Comparison of ENCODE assay signal across 23 cellular contexts in genomic region chr9:124456341-124457078, GRCh38. TPM values are rescaled to one million over a fixed set of nuclear protein-coding genes. Genes with fewer than 3 reads are reported as not detected.
"Had no signal": no experiment of that assay in that cellular context is flagged by ENCODE, and none has a peak within 500 bp of the region (broad histone marks: within the 10 kb centered on the region; RNA-seq: fewer than 3 reads in every experiment).

No MANE protein-coding gene starts in this region.

- ATAC-seq: activated CD8-positive, alpha-beta T cell treated with anti-CD3 and anti-CD28 coated beads for 36 hours; left lobe of liver; stimulated activated naive B cell treated with anti-CD40 and anti-IgM and Interleukin-4, amounts not matched to agents 10 μg/mL and 1 μg/mL and 100 μg/mL, for 72 hours had no signal

- H3K9me3 Mint-ChIP-seq: activated CD4-positive, alpha-beta T cell treated with anti-CD3 and anti-CD28 coated beads, Interleukin-2, amount 10 ng/mL, durations not matched to agents 24 days and 14 days; activated CD8-positive, alpha-beta T cell treated with anti-CD3 and anti-CD28 coated beads for 36 hours; activated naive CD4-positive, alpha-beta T cell treated with anti-CD3 and anti-CD28 coated beads, Interleukin-2, amount 10 ng/mL, durations not matched to agents 7 days and 5 days; dendritic cell treated with granulocyte-macrophage colony-stimulating factor and Interleukin-4, amounts not matched to agents 40 ng/mL and 50 ng/mL, for 4 days had no signal

- H3K36me3 ChIP-seq: adrenal gland, breast epithelium, esophagus squamous epithelium, ovary had no signal

- H3K4me3 Mint-ChIP-seq: activated CD4-positive, alpha-beta T cell treated with anti-CD3 and anti-CD28 coated beads, Interleukin-2, amount 10 ng/mL, durations not matched to agents 24 days and 14 days; activated CD8-positive, alpha-beta T cell treated with anti-CD3 and anti-CD28 coated beads for 36 hours; activated naive CD4-positive, alpha-beta T cell treated with anti-CD3 and anti-CD28 coated beads, Interleukin-2, amount 10 ng/mL, durations not matched to agents 7 days and 5 days; activated T-cell treated with anti-CD3 and anti-CD28 coated beads, Interleukin-2, amount 50 U/mL, for 24 hours; dendritic cell treated with granulocyte-macrophage colony-stimulating factor and Interleukin-4, amounts not matched to agents 40 ng/mL and 50 ng/mL, for 4 days; stimulated activated naive B cell treated with anti-CD40 and anti-IgM and Interleukin-4, amounts not matched to agents 10 μg/mL and 1 μg/mL and 100 μg/mL, for 72 hours had no signal

- H3K79me2 ChIP-seq: hepatocyte had no signal

- H3K27me3 ChIP-seq: ovary had no signal

- DNase-seq: activated CD4-positive, alpha-beta T cell treated with anti-CD3 and anti-CD28 coated beads, Interleukin-2, amount 10 ng/mL, durations not matched to agents 24 days and 14 days; activated CD8-positive, alpha-beta T cell treated with anti-CD3 and anti-CD28 coated beads for 36 hours; activated naive CD4-positive, alpha-beta T cell treated with anti-CD3 and anti-CD28 coated beads, Interleukin-2, amount 10 ng/mL, durations not matched to agents 7 days and 5 days; activated T-cell treated with anti-CD3 and anti-CD28 coated beads, Interleukin-2, amount 50 U/mL, for 24 hours; effector memory CD4-positive, alpha-beta T cell; esophagus squamous epithelium; mammary epithelial cell; midbrain; ovary; stimulated activated naive B cell treated with anti-CD40 and anti-IgM and Interleukin-4, amounts not matched to agents 10 μg/mL and 1 μg/mL and 100 μg/mL, for 72 hours; T1000 had no signal

- H3K4me2 ChIP-seq: hepatocyte had no signal

- H3K27ac Mint-ChIP-seq: activated CD4-positive, alpha-beta T cell treated with anti-CD3 and anti-CD28 coated beads, Interleukin-2, amount 10 ng/mL, durations not matched to agents 24 days and 14 days; activated CD8-positive, alpha-beta T cell treated with anti-CD3 and anti-CD28 coated beads for 36 hours; activated naive CD4-positive, alpha-beta T cell treated with anti-CD3 and anti-CD28 coated beads, Interleukin-2, amount 10 ng/mL, durations not matched to agents 7 days and 5 days; activated T-cell treated with anti-CD3 and anti-CD28 coated beads, Interleukin-2, amount 50 U/mL, for 24 hours; dendritic cell treated with granulocyte-macrophage colony-stimulating factor and Interleukin-4, amounts not matched to agents 40 ng/mL and 50 ng/mL, for 4 days had no signal

- FAIRE-seq: astrocyte, keratinocyte had no signal

- H3K36me3 Mint-ChIP-seq: activated naive CD4-positive, alpha-beta T cell treated with anti-CD3 and anti-CD28 coated beads, Interleukin-2, amount 10 ng/mL, durations not matched to agents 7 days and 5 days; stimulated activated naive B cell treated with anti-CD40 and anti-IgM and Interleukin-4, amounts not matched to agents 10 μg/mL and 1 μg/mL and 100 μg/mL, for 72 hours had no signal

- H3K4me1 Mint-ChIP-seq: activated CD4-positive, alpha-beta T cell treated with anti-CD3 and anti-CD28 coated beads, Interleukin-2, amount 10 ng/mL, durations not matched to agents 24 days and 14 days; activated naive CD4-positive, alpha-beta T cell treated with anti-CD3 and anti-CD28 coated beads, Interleukin-2, amount 10 ng/mL, durations not matched to agents 7 days and 5 days had no signal

- H3K4me1 ChIP-seq: breast epithelium had no signal

- H2AFZ ChIP-seq: hepatocyte had no signal

- H3K4me3 ChIP-seq: adrenal gland, breast epithelium, esophagus squamous epithelium, hepatocyte, ovary had no signal

- H3K9me3 ChIP-seq: adrenal gland, breast epithelium, esophagus squamous epithelium, ovary had no signal

- H3K27ac ChIP-seq: adrenal gland, breast epithelium, esophagus squamous epithelium, hepatocyte, ovary had no signal

RNA-seq across cellular contexts. Expression of gene ADGRD2, which starts 6.3 kb away (rescaled TPM):
- total RNA-seq: activated CD4-positive, alpha-beta T cell treated with anti-CD3 and anti-CD28 coated beads, Interleukin-2, amount 10 ng/mL, durations not matched to agents 24 days and 14 days; activated CD8-positive, alpha-beta T cell treated with anti-CD3 and anti-CD28 coated beads for 36 hours; astrocyte; hepatocyte; left lobe of liver; ovary; pulmonary artery endothelial cell; T-helper 1 cell treated with Interleukin-12 subunit alpha and Interleukin-12 subunit beta and Interleukin-4 antibody, amounts not matched to agents 30 ng/mL and 1 ng/mL, for 36 hours; urinary bladder had no signal
- polyA plus RNA-seq: hepatocyte, keratinocyte, neural cell, ovary, urinary bladder had no signal

RNA-seq across cellular contexts. Expression of gene NR5A1, which starts 50.7 kb away (rescaled TPM):
- total RNA-seq: activated CD4-positive, alpha-beta T cell treated with anti-CD3 and anti-CD28 coated beads, Interleukin-2, amount 10 ng/mL, durations not matched to agents 24 days and 14 days; activated CD8-positive, alpha-beta T cell treated with anti-CD3 and anti-CD28 coated beads for 36 hours; astrocyte; breast epithelium; cerebellum; esophagus squamous epithelium; mammary epithelial cell; pulmonary artery endothelial cell; T-helper 1 cell treated with Interleukin-12 subunit alpha and Interleukin-12 subunit beta and Interleukin-4 antibody, amounts not matched to agents 30 ng/mL and 1 ng/mL, for 36 hours; urinary bladder had no signal
- polyA plus RNA-seq: keratinocyte, mammary epithelial cell, urinary bladder had no signal
